In the genomic region with DNA sequence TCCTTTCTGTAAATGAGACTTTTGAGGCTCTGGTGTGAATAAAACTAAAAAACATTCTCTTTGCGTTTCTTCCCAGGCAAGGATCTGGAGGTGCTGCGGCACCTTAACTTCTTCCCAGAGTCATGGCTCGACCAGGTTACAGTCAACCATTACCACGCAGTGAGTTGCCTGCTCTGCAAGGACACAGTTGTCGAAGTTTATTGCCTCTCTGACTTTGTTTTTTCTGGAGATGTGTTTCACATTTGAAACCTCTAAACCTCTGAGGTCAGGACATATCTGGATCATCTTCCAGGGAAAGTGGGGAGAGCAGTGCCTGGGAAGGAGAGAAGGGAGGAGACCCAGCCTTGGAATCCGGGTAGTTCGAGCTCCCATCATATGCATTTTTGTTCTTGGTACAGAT, we compare ENCODE assay signal across 19 cellular contexts. TPM values are rescaled to one million over a fixed set of nuclear protein-coding genes. Genes with fewer than 3 reads are reported as not detected.
DNase-seq lines count a peak whose midpoint lies in the region; ATAC-seq, FAIRE-seq and TF ChIP-seq lines count a peak whose summit lies in the region.
"Had no signal": no experiment of that assay in that cellular context is flagged by ENCODE, and none has a peak within 500 bp of the region (broad histone marks: within the 10 kb centered on the region; RNA-seq: fewer than 3 reads in every experiment).

No MANE protein-coding gene starts in this region.

- no peak overlapping the region for H3K9ac ChIP-seq in HCT116 (ENCODE audit: low read length)
- H3K9ac ChIP-seq: GM23248 had no signal

- H3K4me3 Mint-ChIP-seq in nephron progenitor cell, result peak overlapping the region; percentile 4
- H3K4me3 Mint-ChIP-seq: CD14-positive monocyte had no signal

- H3K4me1 ChIP-seq in HCT116 (ENCODE audit: control insufficient read depth in 1 of 2, insufficient read depth in 2 of 2, low read length in 2 of 2), result peaks cover 0 to 15% of the 10 kb centered on the region in 2 experiments; a peak in 2 of 4 replicates
- H3K4me1 ChIP-seq in tibial nerve, result peaks cover 0 to 35% (median 9%) of the 10 kb centered on the region in 4 donors
- H3K4me1 ChIP-seq: SJCRH30 had no signal

- H3K9me3 Mint-ChIP-seq in nephron progenitor cell, result peaks cover 4% of the 10 kb centered on the region

- TF ChIP-seq CTCF in HCT116 (IDR thresholded peaks at IDR 0.05 in 2 of 3, conservative IDR thresholded peaks at IDR 0.05 in 1 of 3; ENCODE audit: borderline replicate concordance in 1 of 3, insufficient read depth in 1 of 3, low read depth in 2 of 3, low read length in 2 of 3), result no peak
- TF ChIP-seq CTCF in coronary artery (IDR thresholded peaks at IDR 0.05), result no peak
- TF ChIP-seq CTCF in nephron progenitor cell (IDR thresholded peaks at IDR 0.05), result no peak
- TF ChIP-seq CTCF in tibial nerve (IDR thresholded peaks at IDR 0.05), result no peak
- no peak for TF ChIP-seq CTCF in D721Med (IDR thresholded peaks at IDR 0.05; ENCODE audit: insufficient read depth, missing control alignments)

- TF ChIP-seq RAD21 in HCT116 (IDR thresholded peaks at IDR 0.05; ENCODE audit: low read depth), result no peak

- POLR2A ChIA-PET in HCT116 (lab: Charles Lee), result no interaction called here

- H4K20me1 ChIP-seq in HCT116 (ENCODE audit: insufficient read depth), result no peaks in the 10 kb centered on the region

- no peak overlapping the region for H3K4me3 ChIP-seq in HCT116 (replicated peaks in 1 of 2; ENCODE audit: low read depth in 1 of 2, low read length in 2 of 2)
- no peak overlapping the region for H3K4me3 ChIP-seq in coronary artery
- H3K4me3 ChIP-seq in tibial nerve, result no peak overlapping the region
- H3K4me3 ChIP-seq: GM23248, SJCRH30 had no signal

- no TSS peak for BruUV-seq in HCT116 (replicated peaks; lab: Mats Ljungman, UMichigan)

- CTCF ChIA-PET in HCT116 (lab: Charles Lee), result no interaction called here

- peak overlapping the region; percentile 0 for H2AFZ ChIP-seq in HCT116 (ENCODE audit: low read depth, low read length, poor library complexity, severe bottlenecking)
- H2AFZ ChIP-seq: GM23248 had no signal

- DNase-seq in HCT116 (ENCODE audit: low read depth, low spot score), result no peak
- DNase-seq in coronary artery (ENCODE audit: low spot score), result peak; percentile 8
- no peak for DNase-seq in nephron progenitor cell
- no peak for DNase-seq in tibial nerve (ENCODE audit: low spot score in 2 of 2)
- DNase-seq in D721Med (ENCODE audit: insufficient read length, low spot score), result no peak
- DNase-seq in NCI-H1092 (lab: John Stamatoyannopoulos, UW), result no peak
- no peak for DNase-seq in GDM1 (lab: John Stamatoyannopoulos, UW)
- DNase-seq: AML-193; GM23248; HCEC 1CT; KBM-7; NCI-H1436 treated with DMSO at 0.1 percent for 48 hours; NCI-H2029 treated with DMSO at 0.1 percent for 48 hours; NCI-H2171 treated with DMSO at 0.1 percent for 48 hours; NCI-H446 treated with DMSO at 0.1 percent for 48 hours; NK-92 treated with Interleukin-12 subunit alpha and Interleukin-12 subunit beta, amount 100 ng/mL, for 24 hours; RPMI8226; SJCRH30 had no signal

- no peak for TF ChIP-seq EP300 in tibial nerve (IDR thresholded peaks at IDR 0.05)

- H3K27ac ChIP-seq in HCT116 (ENCODE audit: low read depth, low read length) (no peak overlapping the region), coronary artery (no peak overlapping the region), tibial nerve (peak overlapping the region; percentile 22 to 86 (median 54))
- H3K27ac ChIP-seq: GM23248, SJCRH30 had no signal

- no peaks in the 10 kb centered on the region for H3K36me3 Mint-ChIP-seq in nephron progenitor cell (ENCODE audit: low read depth)
- H3K36me3 Mint-ChIP-seq: CD14-positive monocyte had no signal

- peaks cover 4% of the 10 kb centered on the region for H3K27me3 Mint-ChIP-seq in nephron progenitor cell (ENCODE audit: low read depth, poor library complexity)

- no peak for FAIRE-seq in D721Med (lab: Jason Lieb, UNC)

- peak overlapping the region; percentile 55 for H3K27ac Mint-ChIP-seq in nephron progenitor cell
- H3K27ac Mint-ChIP-seq: CD14-positive monocyte had no signal

- no peaks in the 10 kb centered on the region for H3K9me2 ChIP-seq in HCT116 (ENCODE audit: insufficient read depth)

- peaks cover 23% of the 10 kb centered on the region for H3K4me1 Mint-ChIP-seq in nephron progenitor cell

- intact Hi-C loops in HCT116 (cut with micrococcal nuclease), result no loop called here

- WGBS in tibial nerve, 2 donors, result 34 to 42% methylated on average over 7 of the region's 7 CpGs

- no peaks in the 10 kb centered on the region for H3K79me2 ChIP-seq in HCT116 (ENCODE audit: insufficient read depth, low read length)

- H3K9me3 ChIP-seq in HCT116 (ENCODE audit: control insufficient read depth in 1 of 2, insufficient read depth in 1 of 2, low read depth in 1 of 2, low read length in 2 of 2) (no peaks in the 10 kb centered on the region), tibial nerve (no peaks in the 10 kb centered on the region)
- H3K9me3 ChIP-seq: SJCRH30 had no signal

- ATAC-seq in HCT116, result no peak

- H3K4me2 ChIP-seq in HCT116 (ENCODE audit: low read length), result peak overlapping the region; percentile 49

- H3K36me3 ChIP-seq in HCT116 (ENCODE audit: control insufficient read depth in 1 of 2, insufficient read depth in 2 of 2, low read length in 2 of 2) (no peaks in the 10 kb centered on the region), tibial nerve (no peaks in the 10 kb centered on the region)
- H3K36me3 ChIP-seq: SJCRH30 had no signal

- no peak for TF ChIP-seq POLR2A in HCT116 (IDR thresholded peaks at IDR 0.05; ENCODE audit: borderline replicate concordance, extremely low read depth, insufficient read depth, insufficient read length)
- TF ChIP-seq POLR2A in tibial nerve (IDR thresholded peaks at IDR 0.05), result no peak

- RAD21 ChIA-PET in HCT116 (lab: Charles Lee; ENCODE audit: low non-redundant PET in 1 of 2, low total read pairs in 2 of 2, uncharacterized antibody in 2 of 2, unreplicated experiment in 2 of 2), result no interaction called here

- H3K27me3 ChIP-seq in HCT116 (ENCODE audit: insufficient read depth, low read length) (no peaks in the 10 kb centered on the region; the same call in 1 of the 2 replicates), tibial nerve (no peaks in the 10 kb centered on the region)

TF ChIP-seq in HCT116, 20 proteins besides CTCF, POLR2A, EP300 and RAD21:
- TF ChIP-seq, protein P1, sequence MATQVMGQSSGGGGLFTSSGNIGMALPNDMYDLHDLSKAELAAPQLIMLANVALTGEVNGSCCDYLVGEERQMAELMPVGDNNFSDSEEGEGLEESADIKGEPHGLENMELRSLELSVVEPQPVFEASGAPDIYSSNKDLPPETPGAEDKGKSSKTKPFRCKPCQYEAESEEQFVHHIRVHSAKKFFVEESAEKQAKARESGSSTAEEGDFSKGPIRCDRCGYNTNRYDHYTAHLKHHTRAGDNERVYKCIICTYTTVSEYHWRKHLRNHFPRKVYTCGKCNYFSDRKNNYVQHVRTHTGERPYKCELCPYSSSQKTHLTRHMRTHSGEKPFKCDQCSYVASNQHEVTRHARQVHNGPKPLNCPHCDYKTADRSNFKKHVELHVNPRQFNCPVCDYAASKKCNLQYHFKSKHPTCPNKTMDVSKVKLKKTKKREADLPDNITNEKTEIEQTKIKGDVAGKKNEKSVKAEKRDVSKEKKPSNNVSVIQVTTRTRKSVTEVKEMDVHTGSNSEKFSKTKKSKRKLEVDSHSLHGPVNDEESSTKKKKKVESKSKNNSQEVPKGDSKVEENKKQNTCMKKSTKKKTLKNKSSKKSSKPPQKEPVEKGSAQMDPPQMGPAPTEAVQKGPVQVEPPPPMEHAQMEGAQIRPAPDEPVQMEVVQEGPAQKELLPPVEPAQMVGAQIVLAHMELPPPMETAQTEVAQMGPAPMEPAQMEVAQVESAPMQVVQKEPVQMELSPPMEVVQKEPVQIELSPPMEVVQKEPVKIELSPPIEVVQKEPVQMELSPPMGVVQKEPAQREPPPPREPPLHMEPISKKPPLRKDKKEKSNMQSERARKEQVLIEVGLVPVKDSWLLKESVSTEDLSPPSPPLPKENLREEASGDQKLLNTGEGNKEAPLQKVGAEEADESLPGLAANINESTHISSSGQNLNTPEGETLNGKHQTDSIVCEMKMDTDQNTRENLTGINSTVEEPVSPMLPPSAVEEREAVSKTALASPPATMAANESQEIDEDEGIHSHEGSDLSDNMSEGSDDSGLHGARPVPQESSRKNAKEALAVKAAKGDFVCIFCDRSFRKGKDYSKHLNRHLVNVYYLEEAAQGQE (IDR thresholded peaks at IDR 0.05; ENCODE audit: low read depth), result no peak
- TF ChIP-seq EZH2phosphoT487 (IDR thresholded peaks at IDR 0.05; ENCODE audit: borderline replicate concordance) (no peak), SP1 (IDR thresholded peaks at IDR 0.05; ENCODE audit: low read depth) (no peak), TCF7L2 (IDR thresholded peaks at IDR 0.05; ENCODE audit: borderline replicate concordance, extremely low read depth, insufficient read depth, insufficient read length) (no peak), SRF (IDR thresholded peaks at IDR 0.05; ENCODE audit: low read depth) (no peak)
TF ChIP-seq in HCT116: peak in this region for 0.

RNA-seq across cellular contexts. Expression of gene PLEKHA1, which starts 43.4 kb away (rescaled TPM):
- total RNA-seq in HCT116 (2021; ENCODE audit: unreplicated experiment) (30.6 TPM), tibial nerve (10 to 100 TPM; 19.2 to 52.2 (median 35.0) TPM)
- polyA plus RNA-seq in HCT116 (2012), result 15.0 and 17.2 TPM in 2 replicates

Comparison
In these comparisons a context has a peak if more than half of its experiments do, and no peak if none do; other contexts are left out.
1. H3K27ac ChIP-seq: peak in tibial nerve (4 of 4); none in HCT116 (single experiment) and coronary artery (0 of 2).